Comparison of ENCODE assay signal across 1 cellular context in the genomic region with DNA sequence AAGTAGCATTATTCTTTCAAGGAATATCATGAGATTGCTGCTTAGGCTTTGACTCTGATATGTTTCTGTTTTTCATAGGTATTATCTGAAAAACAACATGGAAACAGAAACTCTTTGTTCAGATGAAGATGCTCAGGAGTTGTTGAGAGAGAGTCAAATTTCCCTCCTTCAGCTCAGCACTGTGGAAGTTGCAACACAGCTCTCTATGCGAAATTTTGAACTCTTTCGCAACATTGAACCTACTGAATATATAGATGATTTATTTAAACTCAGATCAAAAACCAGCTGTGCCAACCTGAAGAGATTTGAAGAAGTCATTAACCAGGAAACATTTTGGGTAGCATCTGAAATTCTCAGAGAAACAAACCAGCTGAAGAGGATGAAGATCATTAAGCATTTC.
TF ChIP-seq lines count a peak whose summit lies in the region.

No MANE protein-coding gene starts in this region.

TF ChIP-seq in H1, 55 proteins besides CTCF, POLR2A, EP300 and RAD21:
- TF ChIP-seq CEBPB (IDR thresholded peaks at IDR 0.05; ENCODE audit: low read depth, low read length) (peak; percentile 62; the same call in 1 of the 2 replicates), SP4 (IDR thresholded peaks at IDR 0.05; ENCODE audit: low read length) (no peak), GTF2F1 (IDR thresholded peaks at IDR 0.05; ENCODE audit: borderline replicate concordance, low read depth, low read length) (no peak), SP1 (IDR thresholded peaks at IDR 0.05; ENCODE audit: low read depth, low read length) (no peak)
